ENCODE assay signal across 16 cellular contexts in the genomic region with DNA sequence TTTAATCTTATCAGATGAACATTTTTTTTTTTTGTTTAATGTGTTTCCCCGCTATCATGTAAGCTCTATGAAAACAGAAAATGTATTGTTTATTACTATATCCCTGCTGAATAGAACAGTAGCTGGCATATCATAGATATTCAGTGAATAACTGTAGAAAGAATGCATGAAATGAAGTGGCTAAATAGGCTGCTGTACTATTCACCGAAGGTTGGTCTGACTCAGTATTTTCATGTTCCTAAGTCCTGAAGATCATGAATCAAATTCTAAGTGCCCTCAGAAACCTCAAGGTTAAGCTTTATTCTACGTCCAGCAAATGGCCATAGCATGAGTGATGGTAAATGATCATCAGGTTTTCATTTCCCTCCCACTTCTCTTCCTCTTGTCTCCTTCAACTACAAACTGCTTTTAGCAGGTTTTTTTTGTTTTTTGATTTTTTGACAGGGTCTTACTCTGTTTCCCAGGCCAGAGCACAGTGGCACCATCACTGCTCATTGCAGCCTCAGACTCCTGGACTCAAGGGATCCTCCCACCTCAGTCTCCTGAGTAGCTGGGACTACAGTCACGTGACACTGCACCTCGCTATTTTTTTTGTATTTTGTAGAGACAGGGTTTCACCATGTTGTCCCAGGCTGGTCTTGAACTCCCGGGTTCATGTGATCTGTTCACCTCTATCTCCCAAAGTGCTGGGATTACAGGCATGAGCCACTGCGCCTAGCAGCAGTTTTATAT. TPM values are rescaled to one million over a fixed set of nuclear protein-coding genes. Genes with fewer than 3 reads are reported as not detected.
DNase-seq lines count a peak whose midpoint lies in the region; ATAC-seq and TF ChIP-seq lines count a peak whose summit lies in the region.
"Had no signal": no experiment of that assay in that cellular context is flagged by ENCODE, and none has a peak within 500 bp of the region (broad histone marks: within the 10 kb centered on the region; RNA-seq: fewer than 3 reads in every experiment).

No MANE protein-coding gene starts in this region.

- DNase-seq in activated T-cell treated with anti-CD3 and anti-CD28 coated beads, Interleukin-2, amount 50 U/mL, for 72 hours = no peak
- DNase-seq in activated T-cell treated with anti-CD3 and anti-CD28 coated beads, Interleukin-2, amount 50 U/mL, for 48 hours = no peak
- DNase-seq in fibroblast of pulmonary artery (ENCODE audit: low read depth) (peak; percentile 82), substantia nigra (lab: John Stamatoyannopoulos, UW) (no peak), posterior cingulate gyrus (no peak), midbrain (lab: John Stamatoyannopoulos, UW) (no peak)
- DNase-seq: 8988T; activated CD8-positive, alpha-beta memory T cell treated with anti-CD3 and anti-CD28 coated beads for 24 hours; GDM1; Karpas-422 had no signal

- no peaks in the 10 kb centered on the region for H3K27me3 Mint-ChIP-seq in activated T-cell treated with anti-CD3 and anti-CD28 coated beads, Interleukin-2, amount 50 U/mL, for 72 hours (ENCODE audit: low read depth)

- no peaks in the 10 kb centered on the region for H3K36me3 Mint-ChIP-seq in activated T-cell treated with anti-CD3 and anti-CD28 coated beads, Interleukin-2, amount 50 U/mL, for 72 hours (ENCODE audit: insufficient read depth in 2 of 2)

- TF ChIP-seq CTCF in fibroblast of pulmonary artery (IDR thresholded peaks at IDR 0.05; ENCODE audit: low read length, missing control alignments) = no peak

- no peak overlapping the region for H3K4me3 ChIP-seq in fibroblast of pulmonary artery (replicated peaks; ENCODE audit: low read depth, low read length)
- H3K4me3 ChIP-seq: prostate gland had no signal

- no peak overlapping the region for H3K4me3 Mint-ChIP-seq in activated T-cell treated with anti-CD3 and anti-CD28 coated beads, Interleukin-2, amount 50 U/mL, for 72 hours
- H3K4me3 Mint-ChIP-seq: activated naive CD4-positive, alpha-beta T cell treated with anti-CD3 and anti-CD28 coated beads, Interleukin-2, amount 50 U/mL, for 24 hours; memory B cell; T-helper 2 cell treated with Interferon-gamma antibody and Interleukin-4, amounts not matched to agents 5 μg/mL and 100 μg/mL, for 36 hours had no signal

- no peak for ATAC-seq in activated T-cell treated with anti-CD3 and anti-CD28 coated beads, Interleukin-2, amount 50 U/mL, for 72 hours (replicated peaks in 1 of 2)
- ATAC-seq in SK-N-SH treated with all-trans-retinoic acid at 6 μM for 48 hours (peak; percentile 93), HG02852 (IDR thresholded peaks at IDR 0.05; ENCODE audit: unreplicated experiment) (no peak)

- H3K27ac ChIP-seq in substantia nigra (ENCODE audit: low read depth, low read length, poor library complexity, severe bottlenecking) = peak overlapping the region; percentile 35
- H3K27ac ChIP-seq: prostate gland had no signal

- intact Hi-C loops in posterior cingulate gyrus (cut with DNase I) = no loop called here

- H3K27ac Mint-ChIP-seq in activated T-cell treated with anti-CD3 and anti-CD28 coated beads, Interleukin-2, amount 50 U/mL, for 72 hours = peak overlapping the region; percentile 38
- H3K27ac Mint-ChIP-seq: activated naive CD4-positive, alpha-beta T cell treated with anti-CD3 and anti-CD28 coated beads, Interleukin-2, amount 50 U/mL, for 24 hours; memory B cell; T-helper 2 cell treated with Interferon-gamma antibody and Interleukin-4, amounts not matched to agents 5 μg/mL and 100 μg/mL, for 36 hours had no signal

- no peaks in the 10 kb centered on the region for H3K9me3 Mint-ChIP-seq in activated T-cell treated with anti-CD3 and anti-CD28 coated beads, Interleukin-2, amount 50 U/mL, for 72 hours
- H3K9me3 Mint-ChIP-seq: activated naive CD4-positive, alpha-beta T cell treated with anti-CD3 and anti-CD28 coated beads, Interleukin-2, amount 50 U/mL, for 24 hours; memory B cell; T-helper 2 cell treated with Interferon-gamma antibody and Interleukin-4, amounts not matched to agents 5 μg/mL and 100 μg/mL, for 36 hours had no signal

- H3K4me1 Mint-ChIP-seq in activated T-cell treated with anti-CD3 and anti-CD28 coated beads, Interleukin-2, amount 50 U/mL, for 72 hours (ENCODE audit: low read depth) = peaks cover 17% of the 10 kb centered on the region

TF ChIP-seq in SK-N-SH treated with all-trans-retinoic acid at 6 μM for 48 hours, 23 proteins besides CTCF, POLR2A, EP300 and RAD21:
- TF ChIP-seq ZFP30 (CRISPR knock-in tag; IDR thresholded peaks at IDR 0.05) = no peak
- peak; percentile 32 for TF ChIP-seq ISL1 (CRISPR knock-in tag; IDR thresholded peaks at IDR 0.05)
TF ChIP-seq in SK-N-SH treated with all-trans-retinoic acid at 6 μM for 48 hours: peak in this region for 1.

RNA-seq across cellular contexts. Expression of gene ZFAND5, which starts 19.1 kb away (rescaled TPM):
- 100 to 1,000 TPM; 116 to 117 TPM for total RNA-seq in activated T-cell treated with anti-CD3 and anti-CD28 coated beads, Interleukin-2, amount 50 U/mL, for 72 hours
